Comparison of ENCODE assay signal across 13 cellular contexts in the genomic region with DNA sequence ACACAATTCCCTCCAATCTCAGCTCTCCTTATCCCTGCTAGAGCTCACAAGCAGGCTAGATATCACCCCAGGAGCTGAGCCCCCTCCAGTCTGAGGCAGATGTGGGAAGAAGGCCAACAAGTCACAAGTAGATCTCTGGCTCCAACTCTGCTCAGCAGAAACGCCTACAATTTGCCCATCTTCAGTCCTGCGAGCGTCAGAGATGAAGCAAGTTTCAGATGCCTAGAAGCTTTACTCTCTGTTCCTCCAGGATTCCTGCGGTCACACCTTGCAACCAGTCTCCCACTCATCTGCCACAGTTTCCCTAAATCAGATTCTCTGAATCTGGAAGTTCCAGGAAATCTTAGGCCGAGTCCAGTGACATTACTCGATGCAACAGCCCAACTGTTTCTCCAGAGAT. TPM values are rescaled to one million over a fixed set of nuclear protein-coding genes. Genes with fewer than 3 reads are reported as not detected.
DNase-seq lines count a peak whose midpoint lies in the region; ATAC-seq and TF ChIP-seq lines count a peak whose summit lies in the region.
"Not testable (repeated sequence)": the region's sequence is repeated elsewhere in the genome, so short reads cannot be mapped to it uniquely, and the experiment has no call there.
"Had no signal": no experiment of that assay in that cellular context is flagged by ENCODE, and none has a peak within 500 bp of the region (broad histone marks: within the 10 kb centered on the region; RNA-seq: fewer than 3 reads in every experiment).

No MANE protein-coding gene starts in this region.

- dilution Hi-C loops in mammary epithelial cell (cut with HindIII; ENCODE audit: low sequenced_read_pairs): not testable (repeated sequence)

- not testable (repeated sequence) for H3K36me3 ChIP-seq in mammary epithelial cell (ENCODE audit: insufficient read depth, low read length); esophagus squamous epithelium; lower lobe of right lung; parathyroid adenoma (ENCODE audit: control insufficient read depth, insufficient read depth, low read length)

- not testable (repeated sequence) for H3K27ac ChIP-seq in mammary epithelial cell (ENCODE audit: insufficient read depth, low read depth, low read length); lower lobe of right lung
- peak overlapping the region in 3 of 4 donors; percentile 38 to 81 (median 49) for H3K27ac ChIP-seq in esophagus squamous epithelium
- H3K27ac ChIP-seq in parathyroid adenoma: peak overlapping the region; percentile 75

- H3K36me3 Mint-ChIP-seq in type B pancreatic cell: not testable (repeated sequence)

- CTCF ChIA-PET in mammary epithelial cell (lab: Charles Lee; ENCODE audit: low non-redundant PET): not testable (repeated sequence)

- in situ Hi-C loops in mammary epithelial cell (cut with MboI; ENCODE audit: low sequenced_read_pairs in 2 of 2): not testable (repeated sequence)

- H3K4me3 ChIP-seq in AG10803 (ENCODE audit: low read length); mammary epithelial cell (replicated peaks in 1 of 3; ENCODE audit: insufficient read depth in 1 of 3, low read depth in 2 of 3, low read length in 3 of 3); fibroblast of villous mesenchyme (ENCODE audit: low read depth, low read length); lower lobe of right lung: not testable (repeated sequence)
- H3K4me3 ChIP-seq in GM12865 (ENCODE audit: low read depth, low read length) (peak overlapping the region; percentile 33), esophagus squamous epithelium (peak overlapping the region in 2 of 4 donors; percentile 22 to 38), parathyroid adenoma (ENCODE audit: low read depth, low read length) (peak overlapping the region; percentile 11)

- not testable (repeated sequence) for H3K4me1 Mint-ChIP-seq in type B pancreatic cell (ENCODE audit: unreplicated experiment)

- peak overlapping the region; percentile 80 for H3K27ac Mint-ChIP-seq in type B pancreatic cell

- H3K27me3 ChIP-seq in mammary epithelial cell (ENCODE audit: insufficient read depth, low read length); esophagus squamous epithelium; lower lobe of right lung (ENCODE audit: low read depth); parathyroid adenoma (ENCODE audit: control insufficient read depth, insufficient read depth, low read length): not testable (repeated sequence)

- H3K9me3 Mint-ChIP-seq in type B pancreatic cell: not testable (repeated sequence)

- H3K4me1 ChIP-seq in mammary epithelial cell (ENCODE audit: insufficient read depth, low read length); lower lobe of right lung: not testable (repeated sequence)
- H3K4me1 ChIP-seq in esophagus squamous epithelium (peaks cover 4 to 23% (median 7%) of the 10 kb centered on the region in 3 donors), parathyroid adenoma (peaks cover 16% of the 10 kb centered on the region)

- not testable (repeated sequence) for H3K4me3 Mint-ChIP-seq in type B pancreatic cell

- not testable (repeated sequence) for H3K9me3 ChIP-seq in mammary epithelial cell (replicated peaks; ENCODE audit: insufficient read depth, low read length); esophagus squamous epithelium; lower lobe of right lung; parathyroid adenoma (ENCODE audit: control insufficient read depth, low read length)

- intact Hi-C loops in mammary epithelial cell (cut with micrococcal nuclease); esophagus squamous epithelium (cut with DNase I); lower lobe of right lung (cut with DNase I): not testable (repeated sequence)

- peak; percentile 44 to 53 for ATAC-seq in lower lobe of right lung

- not testable (repeated sequence) for H3K9ac ChIP-seq in mammary epithelial cell (ENCODE audit: insufficient read depth, low read length); parathyroid adenoma

- BruUV-seq in mammary epithelial cell (replicated peaks; lab: Mats Ljungman, UMichigan): not testable (repeated sequence)

- H4K20me1 ChIP-seq in mammary epithelial cell (ENCODE audit: insufficient read depth, low read length): not testable (repeated sequence)

- H3K79me2 ChIP-seq in mammary epithelial cell (ENCODE audit: insufficient read depth, low read length); parathyroid adenoma: not testable (repeated sequence)

- DNase-seq in AG10803 (ENCODE audit: low read depth) (peak; percentile 53), mammary epithelial cell (peak; percentile 29), fibroblast of villous mesenchyme (ENCODE audit: low read depth) (peak; percentile 93)
- not testable (repeated sequence) for DNase-seq in GM12865 (ENCODE audit: low read depth); esophagus squamous epithelium (lab: John Stamatoyannopoulos, UW); lower lobe of right lung; type B pancreatic cell (ENCODE audit: extremely low spot score, unreplicated experiment)

- not testable (repeated sequence) for H3K27me3 Mint-ChIP-seq in type B pancreatic cell

- H2AFZ ChIP-seq in mammary epithelial cell (ENCODE audit: low read depth, low read length): not testable (repeated sequence)
- peak overlapping the region; percentile 2 for H2AFZ ChIP-seq in parathyroid adenoma

- WGBS in mammary epithelial cell (ENCODE audit: low coverage, missing lambda C conversion rate): 100% methylated on average over 2 of the region's 6 CpGs
- 47 to 80% methylated on average over 3 to 6 of the region's 6 CpGs for WGBS in esophagus squamous epithelium, 2 donors

- not testable (repeated sequence) for H3K4me2 ChIP-seq in mammary epithelial cell (ENCODE audit: insufficient read depth, low read depth, low read length)
- peak overlapping the region; percentile 31 for H3K4me2 ChIP-seq in parathyroid adenoma (ENCODE audit: low read length)

- TF ChIP-seq CTCF in AG10803 (conservative IDR thresholded peaks at IDR 0.05; ENCODE audit: low read length); GM12865 (IDR thresholded peaks at IDR 0.05; ENCODE audit: insufficient read depth, low read depth, low read length, missing control alignments); mammary epithelial cell (conservative IDR thresholded peaks at IDR 0.05 in 1 of 2, IDR thresholded peaks at IDR 0.05 in 1 of 2; ENCODE audit: extremely low read depth in 1 of 2, insufficient read depth in 1 of 2, low read depth in 1 of 2, low read length in 2 of 2); esophagus squamous epithelium (IDR thresholded peaks at IDR 0.05); fibroblast of villous mesenchyme (IDR thresholded peaks at IDR 0.05; ENCODE audit: insufficient read depth, low read depth, low read length); lower lobe of right lung (IDR thresholded peaks at IDR 0.05); parathyroid adenoma (IDR thresholded peaks at IDR 0.05); type B pancreatic cell (conservative IDR thresholded peaks at IDR 0.05): not testable (repeated sequence)

- not testable (repeated sequence) for TF ChIP-seq POLR2A in esophagus squamous epithelium (IDR thresholded peaks at IDR 0.05)

RNA-seq across cellular contexts. Expression of gene HCAR3, which starts 1.4 kb away (rescaled TPM):
- under 1 TPM; 0.33 to 0.78 TPM for total RNA-seq in mammary epithelial cell
- polyA plus RNA-seq in mammary epithelial cell: 0.65 TPM
- not detected for polyA minus RNA-seq in mammary epithelial cell
- total RNA-seq in esophagus squamous epithelium: 10 to 100 TPM in 2 of 4 donors, 1 to 10 TPM in 2; 4.7 to 18.8 (median 10.5) TPM
- total RNA-seq in fibroblast of villous mesenchyme: not detected in 2 replicates
- total RNA-seq in lower lobe of right lung: 6.9 TPM
- total RNA-seq in type B pancreatic cell (ENCODE audit: low replicate concordance): 0.46 and 2.6 TPM in 2 replicates
- total RNA-seq: A673, Daoy, G401, H9 had no signal

RNA-seq across cellular contexts. Expression of gene HCAR2, which starts 12.1 kb away (rescaled TPM):
- total RNA-seq in mammary epithelial cell: under 1 TPM; 0.17 to 0.28 TPM
- 0.19 TPM for polyA plus RNA-seq in mammary epithelial cell
- not detected for polyA minus RNA-seq in mammary epithelial cell
- 10 to 100 TPM; 12.0 to 24.1 (median 17.7) TPM for total RNA-seq in esophagus squamous epithelium
- under 0.01 TPM in 1 of 2 replicates, not detected in the other for total RNA-seq in fibroblast of villous mesenchyme
- total RNA-seq in lower lobe of right lung: 26.2 TPM
- total RNA-seq in type B pancreatic cell (ENCODE audit: low replicate concordance): 21.4 and 93.8 TPM in 2 replicates
- total RNA-seq: Calu3, Daoy, G401, H9 had no signal

RNA-seq across cellular contexts. Expression of gene HCAR1, which starts 15.4 kb away (rescaled TPM):
- total RNA-seq in mammary epithelial cell (1 to 10 TPM; 5.5 to 8.8 TPM), esophagus squamous epithelium (under 1 TPM in 1 of 4 donors, not detected in 3; 0.23 TPM), fibroblast of villous mesenchyme (0.43 and 0.97 TPM in 2 replicates), lower lobe of right lung (1.6 TPM), type B pancreatic cell (ENCODE audit: low replicate concordance) (5.0 and 7.4 TPM in 2 replicates)
- 4.3 TPM for polyA plus RNA-seq in mammary epithelial cell
- 14.1 TPM for polyA minus RNA-seq in mammary epithelial cell
- total RNA-seq: G401 had no signal

RNA-seq across cellular contexts. Expression of gene DENR, which starts 37.4 kb away (rescaled TPM):
- total RNA-seq in mammary epithelial cell: 10 to 100 TPM; 42.5 to 73.0 TPM
- 23.0 TPM for polyA plus RNA-seq in mammary epithelial cell
- 38.3 TPM for polyA minus RNA-seq in mammary epithelial cell
- 10 to 100 TPM; 23.3 to 40.1 (median 32.3) TPM for total RNA-seq in esophagus squamous epithelium
- 40.3 and 46.6 TPM in 2 replicates for total RNA-seq in fibroblast of villous mesenchyme
- 30.9 TPM for total RNA-seq in lower lobe of right lung
- 63.2 and 75.2 TPM in 2 replicates for total RNA-seq in type B pancreatic cell (ENCODE audit: low replicate concordance)

RNA-seq across cellular contexts. Expression of gene CCDC62, which starts 59.2 kb away (rescaled TPM):
- total RNA-seq in mammary epithelial cell (1 to 10 TPM in 1 of 2 donors, under 1 TPM in 1; 0.26 to 1.0 TPM), esophagus squamous epithelium (under 1 TPM in 2 of 4 donors, not detected in 2; 0.13 to 0.76 TPM), fibroblast of villous mesenchyme (0.32 and 0.86 TPM in 2 replicates), lower lobe of right lung (0.44 TPM), type B pancreatic cell (ENCODE audit: low replicate concordance) (0.57 and 1.0 TPM in 2 replicates)
- polyA plus RNA-seq in mammary epithelial cell: 0.06 TPM
- polyA minus RNA-seq in mammary epithelial cell: not detected
- total RNA-seq: A673 had no signal

Comparison
In these comparisons a context has a peak if more than half of its experiments do, and no peak if none do; other contexts are left out.
1. RNA of gene HCAR2, which starts 12.1 kb away (total RNA-seq): 26.2 TPM in lower lobe of right lung (single experiment), 21.4 to 93.8 TPM in type B pancreatic cell and 12.0 to 24.1 TPM in esophagus squamous epithelium; 0.17 to 0.28 TPM in mammary epithelial cell and under 0.01 TPM in fibroblast of villous mesenchyme; every median in the first group is over 10 times any median in the second.